ENCODE assay signal across 19 cellular contexts in genomic region chr16:70494777-70495176, GRCh38. TPM values are rescaled to one million over a fixed set of nuclear protein-coding genes. Genes with fewer than 3 reads are reported as not detected.
DNase-seq lines count a peak whose midpoint lies in the region; ATAC-seq and TF ChIP-seq lines count a peak whose summit lies in the region.
"Had no signal": no experiment of that assay in that cellular context is flagged by ENCODE, and none has a peak within 500 bp of the region (broad histone marks: within the 10 kb centered on the region; RNA-seq: fewer than 3 reads in every experiment).

No MANE protein-coding gene starts in this region.

- ATAC-seq in left ventricle myocardium superior, result no peak
- ATAC-seq in HG03520 (IDR thresholded peaks at IDR 0.05; ENCODE audit: unreplicated experiment), result no peak

- H3K9me3 ChIP-seq in left ventricle myocardium inferior (replicated peaks), result no peaks in the 10 kb centered on the region
- H3K9me3 ChIP-seq: BE2C had no signal

- H3K36me3 ChIP-seq in left ventricle myocardium inferior, result peaks cover 82% of the 10 kb centered on the region

- intact Hi-C loops in left ventricle myocardium inferior (cut with micrococcal nuclease) (no loop called here), left ventricle myocardium superior (cut with micrococcal nuclease) (no loop called here)

- POLR2A ChIA-PET in GM10248 (lab: Yijun Ruan, JAX), result no interaction called here

- peaks cover 45% of the 10 kb centered on the region for H3K36me3 Mint-ChIP-seq in T-helper 2 cell treated with Interferon-gamma antibody and Interleukin-4, amounts not matched to agents 5 μg/mL and 100 μg/mL, for 36 hours (ENCODE audit: low read depth)
- peaks cover 16% of the 10 kb centered on the region for H3K36me3 Mint-ChIP-seq in activated naive CD8-positive, alpha-beta T cell treated with anti-CD3 and anti-CD28 coated beads for 36 hours

- no peak for DNase-seq in T-helper 2 cell treated with Interferon-gamma antibody and Interleukin-4, amounts not matched to agents 5 μg/mL and 100 μg/mL, for 36 hours (ENCODE audit: low spot score)
- DNase-seq in T-helper 2 cell (no peak), left ventricle myocardium inferior (no peak), left ventricle myocardium superior (no peak), epidermal melanocyte (ENCODE audit: insufficient read length, low spot score) (no peak), GM10248 (ENCODE audit: extremely low spot score) (no peak)
- DNase-seq in activated naive CD8-positive, alpha-beta T cell treated with anti-CD3 and anti-CD28 coated beads for 36 hours, result no peak
- DNase-seq: 8988T; BE2C; Calu3; CD4-positive, alpha-beta T cell; DMS53; HFFc6; KBM-7; NCI-H1048; NCI-H1436 treated with DMSO at 0.1 percent for 48 hours; NCI-H2081; SHP77 had no signal

- H3K27me3 ChIP-seq in left ventricle myocardium inferior (ENCODE audit: low read depth), result no peaks in the 10 kb centered on the region
- H3K27me3 ChIP-seq: BE2C had no signal

- peaks cover 8% of the 10 kb centered on the region for H3K4me1 Mint-ChIP-seq in T-helper 2 cell treated with Interferon-gamma antibody and Interleukin-4, amounts not matched to agents 5 μg/mL and 100 μg/mL, for 36 hours (ENCODE audit: low read depth)
- H3K4me1 Mint-ChIP-seq in activated naive CD8-positive, alpha-beta T cell treated with anti-CD3 and anti-CD28 coated beads for 36 hours, result peaks cover 17% of the 10 kb centered on the region

- H3K27ac ChIP-seq in left ventricle myocardium inferior (replicated peaks), result peak overlapping the region; percentile 12

- H3K27ac Mint-ChIP-seq in T-helper 2 cell treated with Interferon-gamma antibody and Interleukin-4, amounts not matched to agents 5 μg/mL and 100 μg/mL, for 36 hours, result peak overlapping the region; percentile 83
- H3K27ac Mint-ChIP-seq in activated naive CD8-positive, alpha-beta T cell treated with anti-CD3 and anti-CD28 coated beads for 36 hours, result peak overlapping the region; percentile 78
- H3K27ac Mint-ChIP-seq: CD4-positive, alpha-beta T cell; HFFc6 had no signal

- no peak for TF ChIP-seq CTCF in left ventricle myocardium inferior (IDR thresholded peaks at IDR 0.05; ENCODE audit: borderline replicate concordance)
- no peak for TF ChIP-seq CTCF in GM10248 (IDR thresholded peaks at IDR 0.05; ENCODE audit: control extremely low read depth, extremely low read depth, low read depth, missing control alignments)

- H3K4me3 Mint-ChIP-seq in T-helper 2 cell treated with Interferon-gamma antibody and Interleukin-4, amounts not matched to agents 5 μg/mL and 100 μg/mL, for 36 hours, result no peak overlapping the region
- H3K4me3 Mint-ChIP-seq in activated naive CD8-positive, alpha-beta T cell treated with anti-CD3 and anti-CD28 coated beads for 36 hours, result no peak overlapping the region
- H3K4me3 Mint-ChIP-seq: CD4-positive, alpha-beta T cell; HFFc6 had no signal

- H3K27me3 Mint-ChIP-seq in T-helper 2 cell treated with Interferon-gamma antibody and Interleukin-4, amounts not matched to agents 5 μg/mL and 100 μg/mL, for 36 hours (ENCODE audit: low read depth), result no peaks in the 10 kb centered on the region
- H3K27me3 Mint-ChIP-seq in activated naive CD8-positive, alpha-beta T cell treated with anti-CD3 and anti-CD28 coated beads for 36 hours, result no peaks in the 10 kb centered on the region
- H3K27me3 Mint-ChIP-seq: CD4-positive, alpha-beta T cell had no signal

- CTCF ChIA-PET in GM10248 (lab: Yijun Ruan, JAX), result interaction anchor here (3.4 kb wide), 1 partner anchor 11 kb away, joined by 14 read pairs; no protein-coding TSS in a partner anchor

- H3K9me3 Mint-ChIP-seq in T-helper 2 cell treated with Interferon-gamma antibody and Interleukin-4, amounts not matched to agents 5 μg/mL and 100 μg/mL, for 36 hours, result no peaks in the 10 kb centered on the region
- no peaks in the 10 kb centered on the region for H3K9me3 Mint-ChIP-seq in activated naive CD8-positive, alpha-beta T cell treated with anti-CD3 and anti-CD28 coated beads for 36 hours
- H3K9me3 Mint-ChIP-seq: CD4-positive, alpha-beta T cell; HFFc6 had no signal

- H3K4me1 ChIP-seq in left ventricle myocardium inferior, result peaks cover 19% of the 10 kb centered on the region
- H3K4me1 ChIP-seq: BE2C had no signal

- H3K4me3 ChIP-seq in left ventricle myocardium inferior, result no peak overlapping the region

RNA-seq across cellular contexts. Expression of gene COG4, which starts 28.6 kb away (rescaled TPM):
- total RNA-seq in left ventricle myocardium inferior, result 43.7 TPM
- 48.7 TPM for total RNA-seq in left ventricle myocardium superior
- 10 to 100 TPM; 45.5 TPM for total RNA-seq in activated naive CD8-positive, alpha-beta T cell treated with anti-CD3 and anti-CD28 coated beads for 36 hours

RNA-seq across cellular contexts. Expression of gene SF3B3, which starts 28.8 kb away (rescaled TPM):
- total RNA-seq in left ventricle myocardium inferior (129 TPM), left ventricle myocardium superior (146 TPM)
- 100 to 1,000 TPM; 545 to 550 TPM for total RNA-seq in activated naive CD8-positive, alpha-beta T cell treated with anti-CD3 and anti-CD28 coated beads for 36 hours

RNA-seq across cellular contexts. Expression of gene FCSK, which starts 40.4 kb away (rescaled TPM):
- 7.4 TPM for total RNA-seq in left ventricle myocardium inferior
- 8.2 TPM for total RNA-seq in left ventricle myocardium superior
- total RNA-seq in activated naive CD8-positive, alpha-beta T cell treated with anti-CD3 and anti-CD28 coated beads for 36 hours, result 1 to 10 TPM; 8.7 to 9.6 TPM

RNA-seq across cellular contexts. Expression of gene ST3GAL2, which starts 55.9 kb away (rescaled TPM):
- total RNA-seq in left ventricle myocardium inferior (22.3 TPM), left ventricle myocardium superior (19.0 TPM)
- 10 to 100 TPM; 21.5 to 23.3 TPM for total RNA-seq in activated naive CD8-positive, alpha-beta T cell treated with anti-CD3 and anti-CD28 coated beads for 36 hours
